ENCODE assay signal across 8 cellular contexts in genomic region chr6:32086661-32087573, GRCh38. TPM values are rescaled to one million over a fixed set of nuclear protein-coding genes. Genes with fewer than 3 reads are reported as not detected.
DNase-seq lines count a peak whose midpoint lies in the region; ATAC-seq and TF ChIP-seq lines count a peak whose summit lies in the region.

No MANE protein-coding gene starts in this region.

- H3K4me1 ChIP-seq in BLaER1 (peaks cover 9% of the 10 kb centered on the region; the same call in 1 of the 2 replicates), iPS-20b (ENCODE audit: insufficient read depth, low read length) (peaks cover 4% of the 10 kb centered on the region; the same call in 1 of the 2 replicates), transverse colon (peaks cover 0 to 20% (median 14%) of the 10 kb centered on the region in 4 donors)

- H3K4me1 Mint-ChIP-seq in activated naive CD8-positive, alpha-beta T cell (ENCODE audit: low read depth): peaks cover 5% of the 10 kb centered on the region

- no peak overlapping the region for H3K27ac Mint-ChIP-seq in activated naive CD8-positive, alpha-beta T cell

- H3K27me3 ChIP-seq in BLaER1: no peaks in the 10 kb centered on the region
- H3K27me3 ChIP-seq in iPS-20b (ENCODE audit: insufficient read depth, low read length): peaks cover 17% of the 10 kb centered on the region
- peaks cover 16% of the 10 kb centered on the region for H3K27me3 ChIP-seq in transverse colon

- no peak for DNase-seq in transverse colon
- no peak for DNase-seq in activated effector memory CD4-positive, alpha-beta T cell treated with anti-CD3 and anti-CD28 coated beads, Interleukin-2, amount 50 U/mL, for 16 hours
- DNase-seq in NCI-H2107 treated with DMSO at 0.1 percent for 48 hours (lab: John Stamatoyannopoulos, UW; ENCODE audit: unreplicated experiment): no peak

- peaks cover 4% of the 10 kb centered on the region for H3K27me3 Mint-ChIP-seq in activated naive CD8-positive, alpha-beta T cell

- TF ChIP-seq EP300 in transverse colon (IDR thresholded peaks at IDR 0.05; ENCODE audit: low read depth): no peak

- TF ChIP-seq POLR2A in transverse colon (IDR thresholded peaks at IDR 0.05): no peak

- ATAC-seq in HG02571 (IDR thresholded peaks at IDR 0.05; ENCODE audit: unreplicated experiment) (peak; percentile 65), HG02973 (IDR thresholded peaks at IDR 0.05; ENCODE audit: unreplicated experiment) (no peak)

- H3K36me3 ChIP-seq in BLaER1 (no peaks in the 10 kb centered on the region), iPS-20b (ENCODE audit: insufficient read depth, low read depth, low read length) (no peaks in the 10 kb centered on the region), transverse colon (no peaks in the 10 kb centered on the region)

- H3K4me3 Mint-ChIP-seq in activated naive CD8-positive, alpha-beta T cell: peak overlapping the region; percentile 44

- H3K36me3 Mint-ChIP-seq in activated naive CD8-positive, alpha-beta T cell: peaks cover 3% of the 10 kb centered on the region

- in situ Hi-C loops in transverse colon (cut with MboI; ENCODE audit: low pct_ligation_motif_present in 1 of 4, low pct_unique_long_range_greater_than_20kb in 1 of 4, low sequenced_read_pairs in 3 of 4): no loop called here

- H3K9me3 ChIP-seq in BLaER1 (no peaks in the 10 kb centered on the region), iPS-20b (ENCODE audit: insufficient read depth, low read depth, low read length) (no peaks in the 10 kb centered on the region), transverse colon (no peaks in the 10 kb centered on the region)

- H3K9ac ChIP-seq in BLaER1 (no peak overlapping the region), iPS-20b (ENCODE audit: low read depth, low read length) (no peak overlapping the region)

- H3K4me2 ChIP-seq in BLaER1: 0 out of 2 replicates have a peak overlapping the region, but pooled peaks have one; percentile 14

- intact Hi-C loops in transverse colon (cut with DNase I; ENCODE audit: low total_unique reads): no loop called here

- 42 to 80% methylated on average over 1 to 32 of the region's 45 CpGs for WGBS in transverse colon (ENCODE audit: low coverage in 1 of 2), 2 donors

- no peaks in the 10 kb centered on the region for H3K9me3 Mint-ChIP-seq in activated naive CD8-positive, alpha-beta T cell (ENCODE audit: low read depth)

- H3K27ac ChIP-seq in BLaER1 (no peak overlapping the region), iPS-20b (ENCODE audit: low read length) (no peak overlapping the region), transverse colon (peak overlapping the region; percentile 14 to 56 (median 37))

- H3K4me3 ChIP-seq in BLaER1 (no peak overlapping the region), iPS-20b (ENCODE audit: low read length) (peak overlapping the region; percentile 30; the same call in 1 of the 2 replicates), transverse colon (peak overlapping the region in 1 of 4 donors; percentile 12)

- peak in 1 of 5 experiments; percentile 5 for TF ChIP-seq CTCF in transverse colon (IDR thresholded peaks at IDR 0.05)

- no peaks in the 10 kb centered on the region for H4K20me1 ChIP-seq in BLaER1

RNA-seq across cellular contexts. Expression of gene TNXB, which starts 22.2 kb away (rescaled TPM):
- 100 to 1,000 TPM in 1 of 4 donors, 10 to 100 TPM in 3; 47.7 to 205 (median 66.2) TPM for total RNA-seq in transverse colon

RNA-seq across cellular contexts. Expression of gene ATF6B, which starts 41.1 kb away (rescaled TPM):
- total RNA-seq in transverse colon: 100 to 1,000 TPM in 2 of 4 donors, 10 to 100 TPM in 2; 59.0 to 139 (median 98.5) TPM

RNA-seq across cellular contexts. Expression of gene FKBPL, which starts 43.2 kb away (rescaled TPM):
- 1 to 10 TPM in 2 of 4 donors, not detected in 2; 3.0 to 3.3 TPM for total RNA-seq in transverse colon

RNA-seq across cellular contexts. Expression of gene CYP21A2, which starts 48.7 kb away (rescaled TPM):
- under 1 TPM in 3 of 4 donors, not detected in 1; 0.27 to 0.64 (median 0.40) TPM for total RNA-seq in transverse colon

Comparison
In these comparisons a context has a peak if more than half of its experiments do, and no peak if none do; other contexts are left out.
1. H3K27ac ChIP-seq: peak in transverse colon (4 of 4); none in BLaER1 (single experiment) and iPS-20b (single experiment).